1 cellular context compared by ENCODE assay signal in genomic region chr3:45546223-45546622, GRCh38.
TF ChIP-seq lines count a peak whose summit lies in the region.

No MANE protein-coding gene starts in this region.

TF ChIP-seq in GM23338, 12 proteins besides CTCF, POLR2A, EP300 and RAD21 (continued from another document):
- TF ChIP-seq REST (IDR thresholded peaks at IDR 0.05; ENCODE audit: unreplicated experiment): no peak
- TF ChIP-seq STAT1 (IDR thresholded peaks at IDR 0.05; ENCODE audit: unreplicated experiment): no peak
